Comparison of ENCODE assay signal across 9 cellular contexts in the genomic region with DNA sequence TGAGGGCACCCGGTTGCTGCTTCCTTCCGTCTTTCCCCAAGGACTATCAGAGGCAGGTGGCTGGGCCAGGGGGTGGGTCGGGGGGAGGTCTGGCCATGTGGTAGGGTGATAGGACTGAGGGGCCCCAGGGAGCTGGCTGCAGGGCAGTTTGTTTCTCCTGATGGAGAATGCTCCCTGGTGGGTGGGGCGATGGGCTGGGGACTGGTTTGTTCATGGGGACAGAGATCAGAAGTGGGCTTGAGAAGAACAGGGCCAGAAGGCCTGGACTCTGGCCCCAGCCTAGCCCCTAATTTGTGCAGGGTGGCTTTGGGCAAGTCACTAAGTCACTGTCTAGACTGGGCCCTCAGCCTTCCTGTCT.
DNase-seq lines count a peak whose midpoint lies in the region; ATAC-seq, FAIRE-seq and TF ChIP-seq lines count a peak whose summit lies in the region.
"Had no signal": no experiment of that assay in that cellular context is flagged by ENCODE, and none has a peak within 500 bp of the region (broad histone marks: within the 10 kb centered on the region; RNA-seq: fewer than 3 reads in every experiment).

No MANE protein-coding gene starts in this region.

- H3K9me2 ChIP-seq in MM.1S (replicated peaks; ENCODE audit: insufficient read depth, low read length): no peaks in the 10 kb centered on the region

- CTCF ChIA-PET in activated CD8-positive, alpha-beta T cell treated with anti-CD3 and anti-CD28 coated beads for 36 hours (lab: Charles Lee): interaction anchor here (1.0 to 27.7 kb wide), 10 partner anchors 9 to 306 kb away, joined by 3 to 621 read pairs (median 18); a partner anchor contains a TSS

- DNase-seq in activated CD8-positive, alpha-beta T cell treated with anti-CD3 and anti-CD28 coated beads for 36 hours: peak; percentile 24
- DNase-seq in kidney (no peak), MM.1S (no peak), inferior parietal cortex (ENCODE audit: extremely low spot score) (no peak)
- DNase-seq in stimulated activated naive B cell treated with anti-CD40 and anti-IgM and Interleukin-4, amounts not matched to agents 10 μg/mL and 1 μg/mL and 100 μg/mL, for 72 hours: no peak
- DNase-seq: HCEC 1CT, Kasumi-1 had no signal

- H3K27ac ChIP-seq in kidney (ENCODE audit: low read depth in 2 of 2, low read length in 2 of 2): peak overlapping the region; percentile 47 to 91
- no peak overlapping the region for H3K27ac ChIP-seq in MM.1S (ENCODE audit: low read length)

- TF ChIP-seq CTCF in activated CD8-positive, alpha-beta T cell treated with anti-CD3 and anti-CD28 coated beads for 36 hours (IDR thresholded peaks at IDR 0.05): no peak
- no peak for TF ChIP-seq CTCF in kidney (IDR thresholded peaks at IDR 0.05; ENCODE audit: borderline replicate concordance, extremely low read depth, insufficient read depth)
- no peak for TF ChIP-seq CTCF in MM.1S (IDR thresholded peaks at IDR 0.05; ENCODE audit: low read length)

- H3F3A ChIP-seq in MM.1S (ENCODE audit: insufficient read depth, low read length): peaks cover 39% of the 10 kb centered on the region

- no peak for FAIRE-seq in kidney (lab: Jason Lieb, UNC)

- H2AFZ ChIP-seq in MM.1S (ENCODE audit: low read length): no peak overlapping the region

- no peak overlapping the region for H3K4me2 ChIP-seq in MM.1S (ENCODE audit: low read depth, low read length)

- H3K9ac ChIP-seq in kidney (ENCODE audit: low read length in 2 of 2) (no peak overlapping the region), MM.1S (ENCODE audit: low read length) (no peak overlapping the region)

- no peaks in the 10 kb centered on the region for H3K27me3 Mint-ChIP-seq in IgD-negative memory B cell
- no peaks in the 10 kb centered on the region for H3K27me3 Mint-ChIP-seq in activated CD8-positive, alpha-beta T cell treated with anti-CD3 and anti-CD28 coated beads for 36 hours
- no peaks in the 10 kb centered on the region for H3K27me3 Mint-ChIP-seq in stimulated activated naive B cell treated with anti-CD40 and anti-IgM and Interleukin-4, amounts not matched to agents 10 μg/mL and 1 μg/mL and 100 μg/mL, for 72 hours

- H3K79me2 ChIP-seq in MM.1S (ENCODE audit: low read length): peaks cover 23% of the 10 kb centered on the region; the same call in 1 of the 2 replicates

- no peaks in the 10 kb centered on the region for H3K9me3 Mint-ChIP-seq in IgD-negative memory B cell
- H3K9me3 Mint-ChIP-seq in activated CD8-positive, alpha-beta T cell treated with anti-CD3 and anti-CD28 coated beads for 36 hours: no peaks in the 10 kb centered on the region
- H3K9me3 Mint-ChIP-seq in stimulated activated naive B cell treated with anti-CD40 and anti-IgM and Interleukin-4, amounts not matched to agents 10 μg/mL and 1 μg/mL and 100 μg/mL, for 72 hours: no peaks in the 10 kb centered on the region

- H3K36me3 Mint-ChIP-seq in IgD-negative memory B cell: no peaks in the 10 kb centered on the region
- peaks cover 44% of the 10 kb centered on the region for H3K36me3 Mint-ChIP-seq in activated CD8-positive, alpha-beta T cell treated with anti-CD3 and anti-CD28 coated beads for 36 hours (ENCODE audit: low read depth)
- H3K36me3 Mint-ChIP-seq in stimulated activated naive B cell treated with anti-CD40 and anti-IgM and Interleukin-4, amounts not matched to agents 10 μg/mL and 1 μg/mL and 100 μg/mL, for 72 hours: peaks cover 19 to 31% of the 10 kb centered on the region in 2 donors

- peaks cover 10 to 11% of the 10 kb centered on the region in 2 donors for H3K36me3 ChIP-seq in kidney (ENCODE audit: control insufficient read depth in 1 of 2, insufficient read depth in 2 of 2, low read length in 2 of 2)
- no peaks in the 10 kb centered on the region for H3K36me3 ChIP-seq in MM.1S (replicated peaks; ENCODE audit: insufficient read depth, low read length)

- H3K9me3 ChIP-seq in kidney (ENCODE audit: control insufficient read depth in 1 of 2, low read length in 2 of 2) (no peaks in the 10 kb centered on the region), MM.1S (replicated peaks; ENCODE audit: insufficient read depth, low read length) (no peaks in the 10 kb centered on the region)

- no peak for ATAC-seq in activated CD8-positive, alpha-beta T cell treated with anti-CD3 and anti-CD28 coated beads for 36 hours
- peak in 1 of 2 donors; percentile 3 for ATAC-seq in stimulated activated naive B cell treated with anti-CD40 and anti-IgM and Interleukin-4, amounts not matched to agents 10 μg/mL and 1 μg/mL and 100 μg/mL, for 72 hours (replicated peaks)
- ATAC-seq in GM18502 (IDR thresholded peaks at IDR 0.05; ENCODE audit: poor library complexity, unreplicated experiment): no peak

- H3K27me3 ChIP-seq in MM.1S (replicated peaks; ENCODE audit: insufficient read depth, low read length): no peaks in the 10 kb centered on the region

- intact Hi-C loops in activated CD8-positive, alpha-beta T cell treated with anti-CD3 and anti-CD28 coated beads for 36 hours (cut with micrococcal nuclease): no loop called here
- intact Hi-C loops in kidney (cut with DNase I): no loop called here

- POLR2A ChIA-PET in activated CD8-positive, alpha-beta T cell treated with anti-CD3 and anti-CD28 coated beads for 36 hours (lab: Charles Lee): interaction anchor here (1.2 to 6.2 kb wide), 5 partner anchors 57 to 171 kb away, joined by 5 to 50 read pairs (median 29); a partner anchor contains a TSS

- peaks cover 21 to 50% of the 10 kb centered on the region in 2 donors for H3K4me1 ChIP-seq in kidney (ENCODE audit: control insufficient read depth in 1 of 2, insufficient read depth in 1 of 2, low read depth in 1 of 2, low read length in 2 of 2)
- peaks cover 58% of the 10 kb centered on the region for H3K4me1 ChIP-seq in MM.1S (ENCODE audit: low read length)

- H4K20me1 ChIP-seq in MM.1S (ENCODE audit: insufficient read depth, low read length): no peaks in the 10 kb centered on the region

- peaks cover 39 to 55% (median 45%) of the 10 kb centered on the region in 3 donors for H3K4me1 Mint-ChIP-seq in IgD-negative memory B cell
- H3K4me1 Mint-ChIP-seq in activated CD8-positive, alpha-beta T cell treated with anti-CD3 and anti-CD28 coated beads for 36 hours (ENCODE audit: low read depth): peaks cover 85% of the 10 kb centered on the region
- H3K4me1 Mint-ChIP-seq in stimulated activated naive B cell treated with anti-CD40 and anti-IgM and Interleukin-4, amounts not matched to agents 10 μg/mL and 1 μg/mL and 100 μg/mL, for 72 hours: peaks cover 63 to 86% of the 10 kb centered on the region in 2 donors

- H3K4me3 Mint-ChIP-seq in IgD-negative memory B cell: peak overlapping the region; percentile 77 to 94 (median 84)
- H3K4me3 Mint-ChIP-seq in activated CD8-positive, alpha-beta T cell treated with anti-CD3 and anti-CD28 coated beads for 36 hours: peak overlapping the region; percentile 85
- peak overlapping the region; percentile 92 to 95 for H3K4me3 Mint-ChIP-seq in stimulated activated naive B cell treated with anti-CD40 and anti-IgM and Interleukin-4, amounts not matched to agents 10 μg/mL and 1 μg/mL and 100 μg/mL, for 72 hours

- peak overlapping the region; percentile 78 to 94 (median 91) for H3K27ac Mint-ChIP-seq in IgD-negative memory B cell
- peak overlapping the region; percentile 95 for H3K27ac Mint-ChIP-seq in activated CD8-positive, alpha-beta T cell treated with anti-CD3 and anti-CD28 coated beads for 36 hours
- peak overlapping the region; percentile 95 for H3K27ac Mint-ChIP-seq in stimulated activated naive B cell treated with anti-CD40 and anti-IgM and Interleukin-4, amounts not matched to agents 10 μg/mL and 1 μg/mL and 100 μg/mL, for 72 hours

- no peak overlapping the region for H3K4me3 ChIP-seq in kidney (ENCODE audit: low read length in 2 of 2)
- H3K4me3 ChIP-seq in MM.1S (ENCODE audit: low read length): no peak overlapping the region
